ENCODE assay signal across 7 cellular contexts in genomic region chr10:33138686-33139085, GRCh38.
DNase-seq lines count a peak whose midpoint lies in the region; ATAC-seq and TF ChIP-seq lines count a peak whose summit lies in the region.
"Not testable (repeated sequence)": the region's sequence is repeated elsewhere in the genome, so short reads cannot be mapped to it uniquely, and the experiment has no call there.

No MANE protein-coding gene starts in this region.

- POLR2A ChIA-PET in CD8-positive, alpha-beta T cell (lab: Charles Lee), result interaction anchor here (0.7 to 2.9 kb wide), 11 partner anchors 9 to 693 kb away, joined by 3 to 24 read pairs (median 6); partner anchors contain the start of gene CCDC7
- POLR2A ChIA-PET in RWPE1 (lab: Yijun Ruan, JAX; ENCODE audit: low non-redundant PET), result interaction anchor here (0.6 kb wide), 1 partner anchor 1134 kb away, joined by 3 read pairs; no protein-coding TSS in a partner anchor
- POLR2A ChIA-PET in activated CD4-positive, alpha-beta memory T cell treated with anti-CD3 and anti-CD28 coated beads for 36 hours (lab: Charles Lee), result interaction anchor here (0.6 to 4.1 kb wide), 6 partner anchors 15 to 182 kb away, joined by 3 to 18 read pairs (median 4); no protein-coding TSS in a partner anchor

- H3K27me3 Mint-ChIP-seq in CD8-positive, alpha-beta T cell (ENCODE audit: low read depth); activated CD4-positive, alpha-beta memory T cell treated with anti-CD3 and anti-CD28 coated beads for 36 hours; activated T-cell treated with anti-CD3 and anti-CD28 coated beads, Interleukin-2, amount 50 U/mL, for 24 hours; effector memory CD8-positive, alpha-beta T cell; natural killer cell treated with Interleukin-12 subunit alpha and Interleukin-12 subunit beta and Interleukin-15 and Interleukin-18, amount 100 ng/mL, for 72 hours: not testable (repeated sequence)

- H3K9me3 ChIP-seq in CD8-positive, alpha-beta T cell (ENCODE audit: low read length), result not testable (repeated sequence)

- H3K36me3 ChIP-seq in CD8-positive, alpha-beta T cell (ENCODE audit: insufficient read depth, low read length), result not testable (repeated sequence)

- H3K4me1 Mint-ChIP-seq in CD8-positive, alpha-beta T cell (ENCODE audit: low read depth), result peaks cover 78% of the 10 kb centered on the region
- peaks cover 90% of the 10 kb centered on the region for H3K4me1 Mint-ChIP-seq in activated CD4-positive, alpha-beta memory T cell treated with anti-CD3 and anti-CD28 coated beads for 36 hours (ENCODE audit: low read depth)
- H3K4me1 Mint-ChIP-seq in activated T-cell treated with anti-CD3 and anti-CD28 coated beads, Interleukin-2, amount 50 U/mL, for 24 hours (ENCODE audit: low read depth), result peaks cover 92% of the 10 kb centered on the region
- H3K4me1 Mint-ChIP-seq in effector memory CD8-positive, alpha-beta T cell (ENCODE audit: low read depth in 2 of 2), result peaks cover 44 to 56% of the 10 kb centered on the region in 2 donors
- peaks cover 39 to 49% of the 10 kb centered on the region in 2 donors for H3K4me1 Mint-ChIP-seq in natural killer cell treated with Interleukin-12 subunit alpha and Interleukin-12 subunit beta and Interleukin-15 and Interleukin-18, amount 100 ng/mL, for 72 hours (ENCODE audit: low read depth in 2 of 2)

- not testable (repeated sequence) for H3K36me3 Mint-ChIP-seq in CD8-positive, alpha-beta T cell; activated CD4-positive, alpha-beta memory T cell treated with anti-CD3 and anti-CD28 coated beads for 36 hours; activated T-cell treated with anti-CD3 and anti-CD28 coated beads, Interleukin-2, amount 50 U/mL, for 24 hours (ENCODE audit: low read depth); natural killer cell treated with Interleukin-12 subunit alpha and Interleukin-12 subunit beta and Interleukin-15 and Interleukin-18, amount 100 ng/mL, for 72 hours
- H3K36me3 Mint-ChIP-seq in activated naive CD4-positive, alpha-beta T cell treated with anti-CD3 and anti-CD28 coated beads, Interleukin-2, amount 50 U/mL, for 72 hours, result peaks cover 0 to 15% of the 10 kb centered on the region in 2 donors
- peaks cover 17% of the 10 kb centered on the region for H3K36me3 Mint-ChIP-seq in effector memory CD8-positive, alpha-beta T cell (ENCODE audit: insufficient read depth)

- not testable (repeated sequence) for H3K9me3 Mint-ChIP-seq in CD8-positive, alpha-beta T cell; activated CD4-positive, alpha-beta memory T cell treated with anti-CD3 and anti-CD28 coated beads for 36 hours; activated T-cell treated with anti-CD3 and anti-CD28 coated beads, Interleukin-2, amount 50 U/mL, for 24 hours; activated naive CD4-positive, alpha-beta T cell treated with anti-CD3 and anti-CD28 coated beads, Interleukin-2, amount 50 U/mL, for 72 hours; effector memory CD8-positive, alpha-beta T cell; natural killer cell treated with Interleukin-12 subunit alpha and Interleukin-12 subunit beta and Interleukin-15 and Interleukin-18, amount 100 ng/mL, for 72 hours

- intact Hi-C loops in CD8-positive, alpha-beta T cell (cut with DNase I, micrococcal nuclease), result loop anchor here (1.0 to 5.0 kb wide), 8 partner anchors 12 to 792 kb away; partner anchors contain the start of genes CCDC7 (in 2 of the 2) and ITGB1 (in 2 of the 2)
- intact Hi-C loops in activated CD4-positive, alpha-beta memory T cell treated with anti-CD3 and anti-CD28 coated beads for 36 hours (cut with micrococcal nuclease), result loop anchor here (1.0 to 10.0 kb wide), 5 partner anchors 15 to 894 kb away; partner anchors contain the start of gene CCDC7

- CTCF ChIA-PET in CD8-positive, alpha-beta T cell (lab: Charles Lee), result interaction anchor here (0.7 to 3.6 kb wide), 7 partner anchors 14 to 130 kb away, joined by 3 to 20 read pairs (median 3); no protein-coding TSS in a partner anchor
- CTCF ChIA-PET in RWPE1 (lab: Yijun Ruan, JAX), result interaction anchor here (0.5 kb wide), 1 partner anchor 563 kb away, joined by 3 read pairs; no protein-coding TSS in a partner anchor
- CTCF ChIA-PET in activated CD4-positive, alpha-beta memory T cell treated with anti-CD3 and anti-CD28 coated beads for 36 hours (lab: Charles Lee), result interaction anchor here (0.8 to 4.1 kb wide), 3 partner anchors 16 to 130 kb away, joined by 4 to 25 read pairs (median 18); no protein-coding TSS in a partner anchor

- peak overlapping the region; percentile 20 for H3K4me3 ChIP-seq in CD8-positive, alpha-beta T cell (ENCODE audit: low read depth, low read length)

- peak overlapping the region; percentile 26 for H3K4me3 Mint-ChIP-seq in CD8-positive, alpha-beta T cell
- H3K4me3 Mint-ChIP-seq in activated CD4-positive, alpha-beta memory T cell treated with anti-CD3 and anti-CD28 coated beads for 36 hours, result not testable (repeated sequence)
- H3K4me3 Mint-ChIP-seq in activated T-cell treated with anti-CD3 and anti-CD28 coated beads, Interleukin-2, amount 50 U/mL, for 24 hours, result peak overlapping the region; percentile 12
- H3K4me3 Mint-ChIP-seq in effector memory CD8-positive, alpha-beta T cell, result peak overlapping the region; percentile 39 to 60
- H3K4me3 Mint-ChIP-seq in natural killer cell treated with Interleukin-12 subunit alpha and Interleukin-12 subunit beta and Interleukin-15 and Interleukin-18, amount 100 ng/mL, for 72 hours, result peak overlapping the region; percentile 30

- not testable (repeated sequence) for TF ChIP-seq CTCF in CD8-positive, alpha-beta T cell (IDR thresholded peaks at IDR 0.05); RWPE1 (conservative IDR thresholded peaks at IDR 0.05; ENCODE audit: low read depth)

- ATAC-seq in CD8-positive, alpha-beta T cell; activated naive CD4-positive, alpha-beta T cell treated with anti-CD3 and anti-CD28 coated beads, Interleukin-2, amount 50 U/mL, for 72 hours; effector memory CD8-positive, alpha-beta T cell (replicated peaks); natural killer cell treated with Interleukin-12 subunit alpha and Interleukin-12 subunit beta and Interleukin-15 and Interleukin-18, amount 100 ng/mL, for 72 hours: not testable (repeated sequence)

- peak in 1 of 7 experiments; percentile 36 for DNase-seq in CD8-positive, alpha-beta T cell
- DNase-seq in RWPE1 (ENCODE audit: low spot score); activated CD4-positive, alpha-beta memory T cell treated with anti-CD3 and anti-CD28 coated beads for 36 hours; activated T-cell treated with anti-CD3 and anti-CD28 coated beads, Interleukin-2, amount 50 U/mL, for 24 hours; activated naive CD4-positive, alpha-beta T cell treated with anti-CD3 and anti-CD28 coated beads, Interleukin-2, amount 50 U/mL, for 72 hours (ENCODE audit: low spot score in 2 of 2); effector memory CD8-positive, alpha-beta T cell; natural killer cell treated with Interleukin-12 subunit alpha and Interleukin-12 subunit beta and Interleukin-15 and Interleukin-18, amount 100 ng/mL, for 72 hours (ENCODE audit: low spot score): not testable (repeated sequence)

- not testable (repeated sequence) for H3K27me3 ChIP-seq in CD8-positive, alpha-beta T cell (ENCODE audit: insufficient read depth, low read length)

- H3K27ac Mint-ChIP-seq in CD8-positive, alpha-beta T cell, result peak overlapping the region; percentile 86
- peak overlapping the region; percentile 58 for H3K27ac Mint-ChIP-seq in activated CD4-positive, alpha-beta memory T cell treated with anti-CD3 and anti-CD28 coated beads for 36 hours
- peak overlapping the region; percentile 69 for H3K27ac Mint-ChIP-seq in activated T-cell treated with anti-CD3 and anti-CD28 coated beads, Interleukin-2, amount 50 U/mL, for 24 hours
- H3K27ac Mint-ChIP-seq in activated naive CD4-positive, alpha-beta T cell treated with anti-CD3 and anti-CD28 coated beads, Interleukin-2, amount 50 U/mL, for 72 hours, result peak overlapping the region; percentile 94
- H3K27ac Mint-ChIP-seq in effector memory CD8-positive, alpha-beta T cell, result peak overlapping the region; percentile 92 to 94
- H3K27ac Mint-ChIP-seq in natural killer cell treated with Interleukin-12 subunit alpha and Interleukin-12 subunit beta and Interleukin-15 and Interleukin-18, amount 100 ng/mL, for 72 hours, result not testable (repeated sequence)

- H3K27ac ChIP-seq in CD8-positive, alpha-beta T cell (ENCODE audit: low read depth, low read length), result peak overlapping the region; percentile 44
- peak overlapping the region; percentile 31; the same call in 1 of the 2 replicates for H3K27ac ChIP-seq in RWPE1

- peaks cover 65% of the 10 kb centered on the region for H3K4me1 ChIP-seq in CD8-positive, alpha-beta T cell (ENCODE audit: insufficient read depth, low read length)
